Comparison of ENCODE assay signal across 17 cellular contexts in genomic region chr6:78831492-78831891, GRCh38. TPM values are rescaled to one million over a fixed set of nuclear protein-coding genes. Genes with fewer than 3 reads are reported as not detected.
A peak's percentile ranks its signal among the peaks of the same experiment; 100 is the strongest.
DNase-seq lines count a peak whose midpoint lies in the region; ATAC-seq and TF ChIP-seq lines count a peak whose summit lies in the region.
"Had no signal": no experiment of that assay in that cellular context is flagged by ENCODE, and none has a peak within 500 bp of the region (broad histone marks: within the 10 kb centered on the region; RNA-seq: fewer than 3 reads in every experiment).

No MANE protein-coding gene starts in this region.

- intact Hi-C loops in left colon (cut with DNase I, micrococcal nuclease): no loop called here

- ATAC-seq in left colon (peak; percentile 61), HG02840 (IDR thresholded peaks at IDR 0.05; ENCODE audit: low FRiP score, unreplicated experiment) (no peak), GM19395 (IDR thresholded peaks at IDR 0.05; ENCODE audit: unreplicated experiment) (no peak), HG02970 (IDR thresholded peaks at IDR 0.05; ENCODE audit: low FRiP score, unreplicated experiment) (no peak)
- ATAC-seq: activated CD4-positive, CD25-positive, alpha-beta regulatory T cell treated with anti-CD3 and anti-CD28 coated beads, Interleukin-2, amount 50 U/mL, for 24 hours; gastroesophageal sphincter; sciatic nerve had no signal

- DNase-seq in NCI-H226: peak; percentile 96
- peak; percentile 3 to 89 for DNase-seq in cardiac fibroblast (ENCODE audit: low read depth in 2 of 2)
- no peak for DNase-seq in left colon
- peak; percentile 62 for DNase-seq in retinal pigment epithelial cell (ENCODE audit: low read depth)
- no peak for DNase-seq in NCI-H82 treated with DMSO at 0.1 percent for 48 hours (lab: John Stamatoyannopoulos, UW; ENCODE audit: unreplicated experiment)
- DNase-seq: amniotic stem cell, COR-L47, cortex of kidney, MV-4-11, NCI-H187 treated with DMSO at 0.1 percent for 48 hours, T-helper 2 cell had no signal

- TF ChIP-seq CTCF in cardiac fibroblast (IDR thresholded peaks at IDR 0.05; ENCODE audit: low read depth, low read length) (no peak), retinal pigment epithelial cell (conservative IDR thresholded peaks at IDR 0.05; ENCODE audit: low read depth, low read length) (no peak)

- no peak overlapping the region for H3K4me3 ChIP-seq in cardiac fibroblast (replicated peaks in 1 of 2; ENCODE audit: low read depth in 2 of 2, low read length in 2 of 2)
- no peak overlapping the region for H3K4me3 ChIP-seq in retinal pigment epithelial cell (ENCODE audit: low read length)
- H3K4me3 ChIP-seq: gastroesophageal sphincter had no signal

RNA-seq across cellular contexts. Expression of gene IRAK1BP1, which starts 35.9 kb away (rescaled TPM):
- total RNA-seq in left colon: 1 to 10 TPM; 2.0 to 3.0 TPM

Comparison
In these comparisons a context has a peak if more than half of its experiments do, and no peak if none do; other contexts are left out.
1. DNase-seq: peak in NCI-H226 (single experiment), cardiac fibroblast (2 of 2) and retinal pigment epithelial cell (single experiment); none in left colon (0 of 2) and NCI-H82 treated with DMSO at 0.1 percent for 48 hours (single experiment).